17 cellular contexts compared by ENCODE assay signal in genomic region chr4:8741513-8742226, GRCh38.
DNase-seq lines count a peak whose midpoint lies in the region; ATAC-seq and TF ChIP-seq lines count a peak whose summit lies in the region.
"Had no signal": no experiment of that assay in that cellular context is flagged by ENCODE, and none has a peak within 500 bp of the region (broad histone marks: within the 10 kb centered on the region; RNA-seq: fewer than 3 reads in every experiment).

No MANE protein-coding gene starts in this region.

- 79 to 83% methylated on average over 12 of the region's 12 CpGs for WGBS in sigmoid colon, 2 donors

- H3K36me3 Mint-ChIP-seq in activated T-cell treated with anti-CD3 and anti-CD28 coated beads, Interleukin-2, amount 50 U/mL, for 24 hours (ENCODE audit: low read depth), result no peaks in the 10 kb centered on the region
- H3K36me3 Mint-ChIP-seq in activated T-cell treated with anti-CD3 and anti-CD28 coated beads, Interleukin-2, amount 50 U/mL, for 72 hours (ENCODE audit: insufficient read depth in 2 of 2), result no peaks in the 10 kb centered on the region
- H3K36me3 Mint-ChIP-seq in T-helper 17 cell (ENCODE audit: low read depth), result no peaks in the 10 kb centered on the region

- H3K36me3 ChIP-seq in sigmoid colon, result no peaks in the 10 kb centered on the region

- DNase-seq in activated T-cell treated with anti-CD3 and anti-CD28 coated beads, Interleukin-2, amount 50 U/mL, for 24 hours, result peak; percentile 7
- DNase-seq in activated T-cell treated with anti-CD3 and anti-CD28 coated beads, Interleukin-2, amount 50 U/mL, for 72 hours, result no peak
- DNase-seq in left lobe of liver (ENCODE audit: low spot score) (peak; percentile 19), sigmoid colon (peak; percentile 39), COR-L47 (lab: John Stamatoyannopoulos, UW) (no peak), T-helper 17 cell (no peak)
- DNase-seq: C1 segment of cervical spinal cord; DMS53; KG1; NCI-H1092; NCI-H1694; NCI-H345; NK-92 treated with Interleukin-12 subunit alpha and Interleukin-12 subunit beta, amount 100 ng/mL, for 24 hours; OCI-M1 had no signal

- no peaks in the 10 kb centered on the region for H3K4me1 Mint-ChIP-seq in activated T-cell treated with anti-CD3 and anti-CD28 coated beads, Interleukin-2, amount 50 U/mL, for 24 hours (ENCODE audit: low read depth)
- H3K4me1 Mint-ChIP-seq in activated T-cell treated with anti-CD3 and anti-CD28 coated beads, Interleukin-2, amount 50 U/mL, for 72 hours (ENCODE audit: low read depth), result no peaks in the 10 kb centered on the region
- H3K4me1 Mint-ChIP-seq in T-helper 17 cell, result no peaks in the 10 kb centered on the region

- peaks cover 3% of the 10 kb centered on the region for H3K27me3 Mint-ChIP-seq in activated T-cell treated with anti-CD3 and anti-CD28 coated beads, Interleukin-2, amount 50 U/mL, for 24 hours
- H3K27me3 Mint-ChIP-seq in activated T-cell treated with anti-CD3 and anti-CD28 coated beads, Interleukin-2, amount 50 U/mL, for 72 hours (ENCODE audit: low read depth), result no peaks in the 10 kb centered on the region
- no peaks in the 10 kb centered on the region for H3K27me3 Mint-ChIP-seq in T-helper 17 cell

- intact Hi-C loops in sigmoid colon (cut with DNase I), result no loop called here

- no peak overlapping the region for H3K27ac ChIP-seq in sigmoid colon

- no peak for TF ChIP-seq POLR2A in sigmoid colon (IDR thresholded peaks at IDR 0.05)

- no peak for ATAC-seq in activated T-cell treated with anti-CD3 and anti-CD28 coated beads, Interleukin-2, amount 50 U/mL, for 72 hours (replicated peaks in 1 of 2)
- no peak for ATAC-seq in left lobe of liver
- ATAC-seq in HG03025 (IDR thresholded peaks at IDR 0.05; ENCODE audit: low FRiP score, unreplicated experiment), result no peak
- no peak for ATAC-seq in GM18517 (IDR thresholded peaks at IDR 0.05; ENCODE audit: unreplicated experiment)
- no peak for ATAC-seq in T-helper 17 cell
- ATAC-seq: GM12878 had no signal

- peaks cover 6% of the 10 kb centered on the region for H3K9me3 Mint-ChIP-seq in activated T-cell treated with anti-CD3 and anti-CD28 coated beads, Interleukin-2, amount 50 U/mL, for 24 hours
- H3K9me3 Mint-ChIP-seq in activated T-cell treated with anti-CD3 and anti-CD28 coated beads, Interleukin-2, amount 50 U/mL, for 72 hours, result peaks cover 4 to 5% of the 10 kb centered on the region in 2 donors

- no peak overlapping the region for H3K27ac Mint-ChIP-seq in activated T-cell treated with anti-CD3 and anti-CD28 coated beads, Interleukin-2, amount 50 U/mL, for 24 hours
- no peak overlapping the region for H3K27ac Mint-ChIP-seq in activated T-cell treated with anti-CD3 and anti-CD28 coated beads, Interleukin-2, amount 50 U/mL, for 72 hours
- no peak overlapping the region for H3K27ac Mint-ChIP-seq in T-helper 17 cell

- H3K4me3 ChIP-seq in sigmoid colon, result no peak overlapping the region
- H3K4me3 ChIP-seq: GM12878 had no signal

- peaks cover 0 to 19% (median 0%) of the 10 kb centered on the region in 3 donors for H3K27me3 ChIP-seq in sigmoid colon

- no peaks in the 10 kb centered on the region for H3K9me3 ChIP-seq in sigmoid colon
- H3K9me3 ChIP-seq in T-helper 17 cell (ENCODE audit: control insufficient read depth, low read length, poor library complexity, severe bottlenecking), result no peaks in the 10 kb centered on the region

- TF ChIP-seq EP300 in sigmoid colon (IDR thresholded peaks at IDR 0.05), result no peak

- TF ChIP-seq CTCF in sigmoid colon (IDR thresholded peaks at IDR 0.05), result no peak

- no peak overlapping the region for H3K4me3 Mint-ChIP-seq in activated T-cell treated with anti-CD3 and anti-CD28 coated beads, Interleukin-2, amount 50 U/mL, for 24 hours
- no peak overlapping the region for H3K4me3 Mint-ChIP-seq in activated T-cell treated with anti-CD3 and anti-CD28 coated beads, Interleukin-2, amount 50 U/mL, for 72 hours
- no peak overlapping the region for H3K4me3 Mint-ChIP-seq in T-helper 17 cell

- no peaks in the 10 kb centered on the region for H3K4me1 ChIP-seq in sigmoid colon

Comparison
In these comparisons a context has a peak if more than half of its experiments do, and no peak if none do; other contexts are left out.
1. DNase-seq: peak in activated T-cell treated with anti-CD3 and anti-CD28 coated beads, Interleukin-2, amount 50 U/mL, for 24 hours (single experiment), left lobe of liver (single experiment) and sigmoid colon (single experiment); none in activated T-cell treated with anti-CD3 and anti-CD28 coated beads, Interleukin-2, amount 50 U/mL, for 72 hours (0 of 2), COR-L47 (single experiment) and T-helper 17 cell (0 of 3).